ENCODE assay signal across 23 cellular contexts in the genomic region with DNA sequence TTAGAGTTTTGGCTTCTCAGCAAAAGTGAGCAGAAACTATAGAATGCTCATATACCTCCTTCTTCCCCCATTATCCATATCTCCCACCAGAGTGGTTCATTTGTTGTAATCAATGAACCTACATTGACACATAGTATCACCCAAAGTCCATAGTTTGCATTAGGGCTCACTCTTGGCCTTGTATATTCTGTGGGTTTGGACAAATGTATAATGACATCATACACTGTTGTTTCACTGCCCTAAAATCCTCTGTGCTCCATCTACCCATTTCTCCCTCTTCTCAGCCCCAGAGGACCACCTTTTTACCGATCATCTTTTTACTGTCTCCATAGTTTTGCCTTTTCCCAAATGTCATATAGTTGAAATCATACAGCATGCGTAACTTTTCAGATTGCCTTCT. TPM values are rescaled to one million over a fixed set of nuclear protein-coding genes. Genes with fewer than 3 reads are reported as not detected.
DNase-seq lines count a peak whose midpoint lies in the region; ATAC-seq, FAIRE-seq and TF ChIP-seq lines count a peak whose summit lies in the region.
"Had no signal": no experiment of that assay in that cellular context is flagged by ENCODE, and none has a peak within 500 bp of the region (broad histone marks: within the 10 kb centered on the region; RNA-seq: fewer than 3 reads in every experiment).

No MANE protein-coding gene starts in this region.

- peaks cover 54% of the 10 kb centered on the region for H3K4me1 ChIP-seq in HepG2 (ENCODE audit: insufficient read depth, low read length)
- H3K4me1 ChIP-seq in right lobe of liver = no peaks in the 10 kb centered on the region
- H3K4me1 ChIP-seq in naive thymus-derived CD4-positive, alpha-beta T cell (ENCODE audit: control insufficient read depth in 2 of 2, insufficient read depth in 2 of 2, low read length in 2 of 2) = peaks cover 4 to 16% of the 10 kb centered on the region in 2 donors
- H3K4me1 ChIP-seq: SJCRH30 had no signal

- H3K36me3 ChIP-seq in HepG2 (replicated peaks in 1 of 2; ENCODE audit: control insufficient read depth in 1 of 2, insufficient read depth in 2 of 2, low read length in 2 of 2) = no peaks in the 10 kb centered on the region
- H3K36me3 ChIP-seq in right lobe of liver = no peaks in the 10 kb centered on the region
- H3K36me3 ChIP-seq in KOPT-K1 (ENCODE audit: insufficient read depth, low read length) = no peaks in the 10 kb centered on the region
- no peaks in the 10 kb centered on the region for H3K36me3 ChIP-seq in naive thymus-derived CD4-positive, alpha-beta T cell (ENCODE audit: control insufficient read depth in 2 of 3, insufficient read depth in 3 of 3, low read length in 3 of 3)
- H3K36me3 ChIP-seq: SJCRH30 had no signal

- no peaks in the 10 kb centered on the region for H4K20me1 ChIP-seq in HepG2 (ENCODE audit: insufficient read depth, low read length)

- TF ChIP-seq EP300 in HepG2 (IDR thresholded peaks at IDR 0.05; ENCODE audit: low read depth in 2 of 2, low read length in 2 of 2) (no peak), HepG2 (CRISPR knock-in tag; IDR thresholded peaks at IDR 0.05; ENCODE audit: borderline replicate concordance) (no peak)

- FAIRE-seq in HepG2 (lab: Jason Lieb, UNC) (no peak), frontal cortex (lab: Jason Lieb, UNC) (no peak)
- FAIRE-seq: GM19239, H54, RCC 7860 had no signal

- H3K4me2 ChIP-seq in HepG2 (ENCODE audit: low read depth, low read length) = no peak overlapping the region

- DNase-seq in HepG2 (ENCODE audit: low spot score) (no peak), right lobe of liver (no peak), Ammon's horn (ENCODE audit: low spot score) (no peak), frontal cortex (ENCODE audit: low spot score in 2 of 2) (no peak)
- no peak for DNase-seq in naive thymus-derived CD4-positive, alpha-beta T cell
- DNase-seq: C1 segment of cervical spinal cord; Calu3; CD8-positive, alpha-beta T cell; HFFc6; Karpas-422; NCI-H1417; NCI-H1694 treated with DMSO at 0.1 percent for 48 hours; NCI-H2081 treated with DMSO at 0.1 percent for 48 hours; NCI-H2171 treated with DMSO at 0.1 percent for 48 hours; NCI-H446; NCI-H526; OCI-M1; SJCRH30 had no signal

- H3K4me3 ChIP-seq in HepG2 (replicated peaks in 1 of 3; ENCODE audit: insufficient read depth in 1 of 3, low read depth in 2 of 3, low read length in 3 of 3) (no peak overlapping the region), right lobe of liver (no peak overlapping the region)
- no peak overlapping the region for H3K4me3 ChIP-seq in naive thymus-derived CD4-positive, alpha-beta T cell (ENCODE audit: low read length)
- H3K4me3 ChIP-seq: SJCRH30 had no signal

- H3K79me2 ChIP-seq in HepG2 (ENCODE audit: insufficient read depth, low read length) = no peaks in the 10 kb centered on the region

- no peak overlapping the region for H3K27ac ChIP-seq in HepG2 (ENCODE audit: extremely low read length, insufficient read depth, low read length)
- H3K27ac ChIP-seq in right lobe of liver = no peak overlapping the region
- peak overlapping the region; percentile 91 for H3K27ac ChIP-seq in KOPT-K1 (ENCODE audit: low read depth, low read length, poor library complexity, severe bottlenecking)
- H3K27ac ChIP-seq in naive thymus-derived CD4-positive, alpha-beta T cell (ENCODE audit: low read depth, low read length) = no peak overlapping the region
- H3K27ac ChIP-seq: SJCRH30 had no signal

- peaks cover 0 to 8% (median 0%) of the 10 kb centered on the region in 5 donors for H3K36me3 Mint-ChIP-seq in naive thymus-derived CD4-positive, alpha-beta T cell
- H3K36me3 Mint-ChIP-seq: CD8-positive, alpha-beta T cell had no signal

- peaks cover 14 to 60% (median 51%) of the 10 kb centered on the region in 7 donors for H3K4me1 Mint-ChIP-seq in naive thymus-derived CD4-positive, alpha-beta T cell

- H3K9me3 ChIP-seq in HepG2 (ENCODE audit: low read length) (no peaks in the 10 kb centered on the region), right lobe of liver (no peaks in the 10 kb centered on the region), KOPT-K1 (ENCODE audit: insufficient read depth, low read length, poor library complexity, severe bottlenecking) (no peaks in the 10 kb centered on the region)
- H3K9me3 ChIP-seq in naive thymus-derived CD4-positive, alpha-beta T cell (ENCODE audit: control insufficient read depth in 2 of 3, low read length in 3 of 3) = no peaks in the 10 kb centered on the region
- H3K9me3 ChIP-seq: SJCRH30 had no signal

- no peak overlapping the region for H2AFZ ChIP-seq in HepG2 (ENCODE audit: low read length)

- CTCF ChIA-PET in HepG2 (lab: Yijun Ruan, JAX; ENCODE audit: low intra/inter-chr PET ratio, low total read pairs) = no interaction called here
- CTCF ChIA-PET in naive thymus-derived CD4-positive, alpha-beta T cell (lab: Charles Lee) = interaction anchor here (0.6 to 1.5 kb wide), 2 partner anchors 12 to 67 kb away, joined by 3 to 12 read pairs; no protein-coding TSS in a partner anchor

- H3K9me3 Mint-ChIP-seq in naive thymus-derived CD4-positive, alpha-beta T cell = peaks cover 0 to 1% (median 0%) of the 10 kb centered on the region in 11 donors
- H3K9me3 Mint-ChIP-seq: CD8-positive, alpha-beta T cell; HFFc6 had no signal

- no peak for TF ChIP-seq RAD21 in HepG2 (CRISPR knock-in tag; IDR thresholded peaks at IDR 0.05)

- ATAC-seq in HepG2 = peak; percentile 3; the same call in 1 of the 3 replicates
- ATAC-seq in right lobe of liver = no peak
- no peak for ATAC-seq in naive thymus-derived CD4-positive, alpha-beta T cell
- ATAC-seq in HG02970 (IDR thresholded peaks at IDR 0.05; ENCODE audit: low FRiP score, unreplicated experiment) = no peak
- ATAC-seq: CD8-positive, alpha-beta T cell had no signal

- BruUV-seq in HepG2 (replicated peaks; lab: Mats Ljungman, UMichigan) = no TSS peak

- POLR2A ChIA-PET in HepG2 (lab: Yijun Ruan, JAX) = interaction anchor here (1.2 to 9.9 kb wide), 4 partner anchors 8 to 24 kb away, joined by 3 to 83 read pairs (median 9); partner anchors contain the start of gene ZFP36L2
- POLR2A ChIA-PET in naive thymus-derived CD4-positive, alpha-beta T cell (lab: Charles Lee) = interaction anchor here (1.2 to 8.7 kb wide), 6 partner anchors 16 to 68 kb away, joined by 4 to 170 read pairs (median 5); partner anchors contain the start of gene ZFP36L2

- intact Hi-C loops in HepG2 (cut with micrococcal nuclease; ENCODE audit: unreplicated experiment) (no loop called here), right lobe of liver (cut with DNase I) (no loop called here)
- intact Hi-C loops in naive thymus-derived CD4-positive, alpha-beta T cell (cut with micrococcal nuclease) = no loop called here

- in situ Hi-C loops in HepG2 (cut with HindIII; ENCODE audit: extremely low pct_ligation_motif_present, low pct_unique_long_range_greater_than_20kb) = no loop called here

- no peak for TF ChIP-seq POLR2A in HepG2 (IDR thresholded peaks at IDR 0.05; ENCODE audit: insufficient read depth in 1 of 2, low read depth in 2 of 2, low read length in 2 of 2)
- TF ChIP-seq POLR2A in right lobe of liver (IDR thresholded peaks at IDR 0.05) = no peak

- WGBS in HepG2 (ENCODE audit: low lambda C conversion rate) = 77% methylated on average over 2 of the region's 2 CpGs
- WGBS in right lobe of liver (ENCODE audit: insufficient coverage, low coverage, low lambda C conversion rate, missing lambda C conversion rate) = 64% methylated on average over 2 of the region's 2 CpGs

- H3K27me3 ChIP-seq in HepG2 (ENCODE audit: control insufficient read depth in 1 of 2, insufficient read depth in 2 of 2, low read length in 2 of 2) = no peaks in the 10 kb centered on the region
- no peaks in the 10 kb centered on the region for H3K27me3 ChIP-seq in right lobe of liver
- no peaks in the 10 kb centered on the region for H3K27me3 ChIP-seq in naive thymus-derived CD4-positive, alpha-beta T cell (ENCODE audit: control insufficient read depth in 2 of 2, insufficient read depth in 2 of 2, low read length in 2 of 2)
- H3K27me3 ChIP-seq: SJCRH30 had no signal

- peak overlapping the region in 5 of 10 donors; percentile 0 to 30 (median 13) for H3K4me3 Mint-ChIP-seq in naive thymus-derived CD4-positive, alpha-beta T cell
- H3K4me3 Mint-ChIP-seq: CD8-positive, alpha-beta T cell; HFFc6 had no signal

- TF ChIP-seq CTCF in HepG2 (CRISPR knock-in tag; IDR thresholded peaks at IDR 0.05) (no peak), right lobe of liver (IDR thresholded peaks at IDR 0.05) (no peak)

- H3K9ac ChIP-seq in HepG2 (ENCODE audit: insufficient read depth, low read depth, low read length) = no peak overlapping the region

- no peaks in the 10 kb centered on the region for H3K27me3 Mint-ChIP-seq in naive thymus-derived CD4-positive, alpha-beta T cell

- peak overlapping the region in 6 of 9 donors; percentile 1 to 23 (median 4) for H3K27ac Mint-ChIP-seq in naive thymus-derived CD4-positive, alpha-beta T cell
- H3K27ac Mint-ChIP-seq: CD8-positive, alpha-beta T cell; HFFc6 had no signal

RNA-seq across cellular contexts. Expression of gene ZFP36L2, which starts 24.1 kb away (rescaled TPM):
- total RNA-seq in HepG2 (2016; rRNA removed; fragmentation: Illumina TruSeq; extraction: Trizol) = 21.8 and 32.5 TPM in 2 replicates
- total RNA-seq in HepG2 (2016; cell fraction: cytosol; rRNA removed; fragmentation: Illumina TruSeq; extraction: Trizol; ENCODE audit: low read depth) = 10.9 and 11.1 TPM in 2 replicates
- total RNA-seq in HepG2 (2016; cell fraction: insoluble cytoplasmic fraction; rRNA removed; fragmentation: Illumina TruSeq; extraction: Trizol) = 20.7 and 30.7 TPM in 2 replicates
- total RNA-seq in HepG2 (2016; cell fraction: membrane; rRNA removed; fragmentation: Illumina TruSeq; extraction: Trizol) = 45.2 and 45.6 TPM in 2 replicates
- 28.9 and 31.5 TPM in 2 replicates for total RNA-seq in HepG2 (2016; cell fraction: nucleus; rRNA removed; fragmentation: Illumina TruSeq; extraction: Trizol)
- polyA plus RNA-seq in HepG2 (2011; rRNA removed) = 11.2 and 12.5 TPM in 2 replicates
- polyA plus RNA-seq in HepG2 (2011; cell fraction: cytosol; rRNA removed) = 6.8 and 9.1 TPM in 2 replicates
- 13.5 and 16.7 TPM in 2 replicates for polyA plus RNA-seq in HepG2 (2011; cell fraction: nucleus; rRNA removed)
- 52.4 and 60.8 TPM in 2 replicates for polyA plus RNA-seq in HepG2 (2012)
- polyA plus RNA-seq in HepG2 (2016; cell fraction: cytosol; fragmentation: Illumina TruSeq; extraction: Trizol; ENCODE audit: low read depth) = 10.6 and 12.4 TPM in 2 replicates
- polyA plus RNA-seq in HepG2 (2016; cell fraction: insoluble cytoplasmic fraction; fragmentation: Illumina TruSeq; extraction: Trizol; ENCODE audit: low read depth) = 78.1 and 90.4 TPM in 2 replicates
- polyA plus RNA-seq in HepG2 (2016; cell fraction: membrane; fragmentation: Illumina TruSeq; extraction: Trizol; ENCODE audit: low read depth) = 44.3 and 47.5 TPM in 2 replicates
- 95.3 and 99.0 TPM in 2 replicates for polyA plus RNA-seq in HepG2 (2016; cell fraction: nucleus; fragmentation: Illumina TruSeq; extraction: Trizol; ENCODE audit: insufficient read depth, low read depth)
- polyA minus RNA-seq in HepG2 (2011; rRNA and poly(A)+ RNA removed; ENCODE audit: low replicate concordance) = 3.9 and 12.4 TPM in 2 replicates
- polyA minus RNA-seq in HepG2 (2011; cell fraction: cytosol; rRNA and poly(A)+ RNA removed) = 25.5 and 27.1 TPM in 2 replicates
- 10.1 and 12.1 TPM in 2 replicates for polyA minus RNA-seq in HepG2 (2011; cell fraction: nucleus; rRNA and poly(A)+ RNA removed)
- 10 to 100 TPM; 20.8 to 50.0 (median 33.6) TPM for total RNA-seq in right lobe of liver
- total RNA-seq in naive thymus-derived CD4-positive, alpha-beta T cell = 100 to 1,000 TPM; 231 to 747 (median 389) TPM
- 100 to 1,000 TPM; 252 to 411 TPM for polyA plus RNA-seq in naive thymus-derived CD4-positive, alpha-beta T cell
- total RNA-seq in frontal cortex = 2.4 TPM

Comparison
In these comparisons a context has a peak if more than half of its experiments do, and no peak if none do; other contexts are left out.
1. RNA of gene ZFP36L2, which starts 24.1 kb away (total RNA-seq): 231 to 747 TPM in naive thymus-derived CD4-positive, alpha-beta T cell; 20.8 to 50.0 TPM in right lobe of liver, 10.9 to 45.6 TPM in HepG2 and 2.4 TPM in frontal cortex (single experiment); every median in the first group is over 4 times any median in the second.